Comparison of ENCODE assay signal across 1 cellular context in the genomic region with DNA sequence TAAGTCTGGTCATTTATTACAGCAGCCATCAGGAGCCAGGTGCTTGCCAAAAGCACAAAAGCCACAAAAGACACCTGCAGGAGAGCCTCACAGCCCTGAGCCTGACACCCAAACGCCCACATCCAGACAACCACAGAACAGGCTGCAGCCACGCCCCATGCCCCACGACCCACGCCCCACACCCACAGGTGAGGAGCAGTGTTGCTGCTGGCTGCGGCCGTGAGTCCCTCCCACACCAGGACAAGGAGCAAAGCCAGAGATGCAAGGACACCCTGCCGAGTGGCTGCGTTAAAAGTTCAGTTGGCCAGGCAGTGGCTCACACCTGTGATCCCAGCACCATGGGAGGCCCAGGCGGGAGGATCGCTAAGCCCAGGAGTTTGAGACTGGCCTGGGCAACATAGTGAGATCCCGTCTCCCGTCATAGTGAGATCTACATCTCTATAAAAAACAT.
TF ChIP-seq lines count a peak whose summit lies in the region.

No MANE protein-coding gene starts in this region.

TF ChIP-seq in K562, 482 proteins besides CTCF, POLR2A, EP300 and RAD21:
- TF ChIP-seq ZNF121 (CRISPR knock-in tag; conservative IDR thresholded peaks at IDR 0.05): peak; percentile 60; the same call in 1 of the 2 replicates
- no peak for TF ChIP-seq NCOR1 (IDR thresholded peaks at IDR 0.05)
